Comparison of ENCODE assay signal across 26 cellular contexts in the genomic region with DNA sequence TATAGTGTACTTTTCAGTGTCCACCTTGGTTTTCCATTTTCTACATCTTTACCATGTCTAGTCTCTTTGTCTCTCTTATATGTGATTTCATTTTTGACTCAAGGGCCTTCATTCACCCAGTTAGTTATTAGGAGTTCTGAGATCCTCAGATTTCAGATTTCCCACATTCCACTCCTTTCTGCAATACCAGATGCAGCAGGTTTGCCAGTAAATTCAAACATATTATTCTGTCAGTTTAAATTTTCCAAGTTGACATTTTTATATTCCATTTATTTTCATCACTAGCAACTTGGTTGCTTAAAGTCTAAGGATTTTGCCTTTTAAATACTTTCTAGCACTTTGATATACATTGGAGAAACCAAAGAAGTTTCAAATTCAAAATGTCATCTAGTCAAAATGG. TPM values are rescaled to one million over a fixed set of nuclear protein-coding genes. Genes with fewer than 3 reads are reported as not detected.
DNase-seq lines count a peak whose midpoint lies in the region; ATAC-seq and TF ChIP-seq lines count a peak whose summit lies in the region.
"Had no signal": no experiment of that assay in that cellular context is flagged by ENCODE, and none has a peak within 500 bp of the region (broad histone marks: within the 10 kb centered on the region; RNA-seq: fewer than 3 reads in every experiment).

No MANE protein-coding gene starts in this region.

- H3K79me2 ChIP-seq in SK-N-SH (ENCODE audit: insufficient read depth), result peaks cover 60% of the 10 kb centered on the region; the same call in 1 of the 2 replicates

- H3K27me3 ChIP-seq in BJ (ENCODE audit: control insufficient read depth, insufficient read depth, low read length), result no peaks in the 10 kb centered on the region
- H3K27me3 ChIP-seq in SK-N-SH (ENCODE audit: insufficient read depth), result no peaks in the 10 kb centered on the region
- H3K27me3 ChIP-seq: Peyer's patch, SJSA1 had no signal

- peaks cover 57% of the 10 kb centered on the region for H3K36me3 Mint-ChIP-seq in dendritic cell treated with granulocyte-macrophage colony-stimulating factor and Interleukin-4, amounts not matched to agents 40 ng/mL and 50 ng/mL, for 4 days (ENCODE audit: low read depth)

- peak overlapping the region in 1 of 2 experiments; percentile 40; a peak in 1 of 4 replicates for H3K27ac ChIP-seq in SK-N-SH (ENCODE audit: low read depth in 2 of 2, low read length in 1 of 2)
- H3K27ac ChIP-seq: Peyer's patch, SJSA1 had no signal

- CTCF ChIA-PET in BJ (lab: Yijun Ruan, JAX), result interaction anchor here (1.0 to 2.0 kb wide), 3 partner anchors 12 to 66 kb away, joined by 3 to 5 read pairs (median 3); no protein-coding TSS in a partner anchor
- CTCF ChIA-PET in SK-N-SH (lab: Yijun Ruan, JAX), result no interaction called here

- ATAC-seq in Right ventricle myocardium superior (ENCODE audit: poor library complexity) (no peak), GM21576 (IDR thresholded peaks at IDR 0.05; ENCODE audit: unreplicated experiment) (no peak), GM21717 (IDR thresholded peaks at IDR 0.05; ENCODE audit: unreplicated experiment) (no peak)
- ATAC-seq: HepG2 had no signal

- H4K20me1 ChIP-seq in SK-N-SH (ENCODE audit: insufficient read depth), result no peaks in the 10 kb centered on the region

- H3K9me2 ChIP-seq in SK-N-SH, result no peaks in the 10 kb centered on the region

- peaks cover 65% of the 10 kb centered on the region for H3K4me1 Mint-ChIP-seq in dendritic cell treated with granulocyte-macrophage colony-stimulating factor and Interleukin-4, amounts not matched to agents 40 ng/mL and 50 ng/mL, for 4 days (ENCODE audit: low read depth)

- no peaks in the 10 kb centered on the region for H3K9me3 ChIP-seq in SK-N-SH
- H3K9me3 ChIP-seq: Peyer's patch, SJSA1 had no signal

- intact Hi-C loops in dendritic cell treated with granulocyte-macrophage colony-stimulating factor and Interleukin-4, amounts not matched to agents 40 ng/mL and 50 ng/mL, for 4 days (cut with micrococcal nuclease), result no loop called here
- intact Hi-C loops in Right ventricle myocardium superior (cut with DNase I), result no loop called here

- H3K4me2 ChIP-seq in SK-N-SH, result no peak overlapping the region

- no peak overlapping the region for H3K9ac ChIP-seq in SK-N-SH

- no peaks in the 10 kb centered on the region for H3K27me3 Mint-ChIP-seq in dendritic cell treated with granulocyte-macrophage colony-stimulating factor and Interleukin-4, amounts not matched to agents 40 ng/mL and 50 ng/mL, for 4 days
- H3K27me3 Mint-ChIP-seq: CD4-positive, alpha-beta memory T cell had no signal

- no peaks in the 10 kb centered on the region; a peak in 1 of 4 replicates for H3K4me1 ChIP-seq in SK-N-SH (ENCODE audit: control insufficient read depth in 1 of 2, insufficient read depth in 2 of 2, low read depth in 1 of 2, low read length in 1 of 2)
- H3K4me1 ChIP-seq: Peyer's patch, SJSA1 had no signal

- TF ChIP-seq CTCF in BJ (IDR thresholded peaks at IDR 0.05; ENCODE audit: insufficient read depth, low read depth, low read length) (no peak), SK-N-SH (IDR thresholded peaks at IDR 0.05) (no peak), fibroblast of villous mesenchyme (IDR thresholded peaks at IDR 0.05; ENCODE audit: insufficient read depth, low read depth, low read length) (no peak)

- POLR2A ChIA-PET in BJ (lab: Charles Lee) (no interaction called here), SK-N-SH (lab: Yijun Ruan, JAX) (no interaction called here)

- H3K36me3 ChIP-seq in BJ (ENCODE audit: control insufficient read depth, insufficient read depth, low read length) (no peaks in the 10 kb centered on the region), SK-N-SH (replicated peaks in 1 of 2; ENCODE audit: control insufficient read depth in 1 of 2, insufficient read depth in 2 of 2, low read length in 1 of 2) (no peaks in the 10 kb centered on the region)
- H3K36me3 ChIP-seq: Peyer's patch, SJSA1 had no signal

- no peak overlapping the region for H3K4me3 ChIP-seq in BJ (ENCODE audit: low read depth, low read length)
- no peak overlapping the region for H3K4me3 ChIP-seq in SK-N-SH (ENCODE audit: low read depth in 2 of 2, low read length in 1 of 2)
- no peak overlapping the region for H3K4me3 ChIP-seq in fibroblast of villous mesenchyme (ENCODE audit: low read depth, low read length)
- H3K4me3 ChIP-seq: Peyer's patch, SJSA1 had no signal

- peak overlapping the region; percentile 17 for H3K4me3 Mint-ChIP-seq in dendritic cell treated with granulocyte-macrophage colony-stimulating factor and Interleukin-4, amounts not matched to agents 40 ng/mL and 50 ng/mL, for 4 days
- H3K4me3 Mint-ChIP-seq: CD4-positive, alpha-beta memory T cell had no signal

- no peak for TF ChIP-seq RAD21 in SK-N-SH (IDR thresholded peaks at IDR 0.05; ENCODE audit: low read length)

- no peaks in the 10 kb centered on the region for H3K9me3 Mint-ChIP-seq in dendritic cell treated with granulocyte-macrophage colony-stimulating factor and Interleukin-4, amounts not matched to agents 40 ng/mL and 50 ng/mL, for 4 days
- H3K9me3 Mint-ChIP-seq: CD4-positive, alpha-beta memory T cell had no signal

- no peak overlapping the region for H2AFZ ChIP-seq in SK-N-SH (ENCODE audit: low read depth)

- H3K27ac Mint-ChIP-seq in dendritic cell treated with granulocyte-macrophage colony-stimulating factor and Interleukin-4, amounts not matched to agents 40 ng/mL and 50 ng/mL, for 4 days, result peak overlapping the region; percentile 65

- peak; percentile 66 for DNase-seq in BJ (ENCODE audit: low read depth)
- no peak for DNase-seq in SK-N-SH
- DNase-seq in fibroblast of villous mesenchyme (ENCODE audit: low read depth), result peak; percentile 61
- no peak for DNase-seq in Right ventricle myocardium superior
- no peak for DNase-seq in OCI-M2 (lab: John Stamatoyannopoulos, UW; ENCODE audit: unreplicated experiment)
- DNase-seq: AML-193; C1 segment of cervical spinal cord; CD4-positive, alpha-beta memory T cell; DMS 273 treated with DMSO at 0.1 percent for 48 hours; DMS79; Kasumi-1; NCI-H1092 treated with DMSO at 0.1 percent for 48 hours; NCI-H1436; NCI-H187; NCI-H2081 treated with DMSO at 0.1 percent for 48 hours; NCI-H2171; NCI-H226; NCI-H510A; NCI-H69; Peyer's patch; T-helper 1 cell had no signal

- H3F3A ChIP-seq in SK-N-SH (replicated peaks; ENCODE audit: insufficient read depth), result no peaks in the 10 kb centered on the region

- peak in 1 of 2 experiments; percentile 14; a peak in 1 of 4 replicates for TF ChIP-seq EP300 in SK-N-SH (IDR thresholded peaks at IDR 0.05; ENCODE audit: borderline replicate concordance in 1 of 2, low read depth in 1 of 2, low read length in 1 of 2)

TF ChIP-seq in SK-N-SH, 30 proteins besides CTCF, POLR2A, EP300 and RAD21:
- TF ChIP-seq PBX3 (IDR thresholded peaks at IDR 0.05) (peak; percentile 55; the same call in 1 of the 2 replicates), RCOR1 (IDR thresholded peaks at IDR 0.05; ENCODE audit: low read length) (no peak), TCF12 (IDR thresholded peaks at IDR 0.05) (peak; percentile 65)

RNA-seq across cellular contexts. Expression of gene ABL2, which starts 42.4 kb away (rescaled TPM):
- polyA plus RNA-seq in BJ (2011; rRNA removed), result 18.7 and 24.0 TPM in 2 replicates
- polyA minus RNA-seq in BJ (2011; rRNA and poly(A)+ RNA removed), result 97.0 and 101 TPM in 2 replicates
- 7.5 and 10.6 TPM in 2 replicates for polyA plus RNA-seq in SK-N-SH (2012; rRNA removed)
- 6.6 and 7.3 TPM in 2 replicates for polyA plus RNA-seq in SK-N-SH (2012; cell fraction: cytosol; rRNA removed)
- polyA plus RNA-seq in SK-N-SH (2012; cell fraction: nucleus; rRNA removed), result 14.9 and 24.6 TPM in 2 replicates
- total RNA-seq in fibroblast of villous mesenchyme, result 60.9 and 66.9 TPM in 2 replicates
- total RNA-seq in Right ventricle myocardium superior, result 7.4 TPM

Comparison
In these comparisons a context has a peak if more than half of its experiments do, and no peak if none do; other contexts are left out.
1. DNase-seq: peak in BJ (single experiment) and fibroblast of villous mesenchyme (single experiment); none in SK-N-SH (single experiment), Right ventricle myocardium superior (single experiment) and OCI-M2 (single experiment).